Comparison of ENCODE assay signal across 1 cellular context in the genomic region with DNA sequence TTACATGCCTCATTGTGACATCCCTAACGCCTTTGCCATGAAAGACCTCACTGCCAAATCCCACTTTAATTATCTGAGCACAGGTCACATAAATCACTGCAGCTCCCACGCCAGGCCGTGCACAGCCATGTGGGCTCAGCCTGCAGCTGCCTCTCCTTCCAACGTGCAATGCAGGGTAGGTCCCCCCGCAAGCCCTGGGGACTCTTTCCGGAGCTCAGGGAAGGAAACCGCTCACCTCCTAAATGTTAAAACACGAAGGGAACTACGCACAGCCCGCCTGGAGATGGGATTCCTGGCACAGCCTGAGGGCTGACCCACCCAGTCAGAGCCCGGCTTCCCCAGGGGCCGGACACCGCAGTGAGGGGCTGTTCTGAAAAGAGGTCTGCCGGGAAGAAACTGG.
TF ChIP-seq lines count a peak whose summit lies in the region.

No MANE protein-coding gene starts in this region.

TF ChIP-seq in H1, 55 proteins besides CTCF, POLR2A, EP300 and RAD21:
- no peak for TF ChIP-seq CREB1 (IDR thresholded peaks at IDR 0.05)
- TF ChIP-seq, protein P1, sequence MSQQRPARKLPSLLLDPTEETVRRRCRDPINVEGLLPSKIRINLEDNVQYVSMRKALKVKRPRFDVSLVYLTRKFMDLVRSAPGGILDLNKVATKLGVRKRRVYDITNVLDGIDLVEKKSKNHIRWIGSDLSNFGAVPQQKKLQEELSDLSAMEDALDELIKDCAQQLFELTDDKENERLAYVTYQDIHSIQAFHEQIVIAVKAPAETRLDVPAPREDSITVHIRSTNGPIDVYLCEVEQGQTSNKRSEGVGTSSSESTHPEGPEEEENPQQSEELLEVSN (IDR thresholded peaks at IDR 0.05) = no peak
- no peak for TF ChIP-seq CBX8 (IDR thresholded peaks at IDR 0.05; ENCODE audit: borderline replicate concordance, low read depth, low read length)
- TF ChIP-seq BRCA1 (IDR thresholded peaks at IDR 0.05; ENCODE audit: low read depth, low read length) = no peak
- no peak for TF ChIP-seq SIX5 (IDR thresholded peaks at IDR 0.05; ENCODE audit: low read depth, low read length)
